In the genomic region with DNA sequence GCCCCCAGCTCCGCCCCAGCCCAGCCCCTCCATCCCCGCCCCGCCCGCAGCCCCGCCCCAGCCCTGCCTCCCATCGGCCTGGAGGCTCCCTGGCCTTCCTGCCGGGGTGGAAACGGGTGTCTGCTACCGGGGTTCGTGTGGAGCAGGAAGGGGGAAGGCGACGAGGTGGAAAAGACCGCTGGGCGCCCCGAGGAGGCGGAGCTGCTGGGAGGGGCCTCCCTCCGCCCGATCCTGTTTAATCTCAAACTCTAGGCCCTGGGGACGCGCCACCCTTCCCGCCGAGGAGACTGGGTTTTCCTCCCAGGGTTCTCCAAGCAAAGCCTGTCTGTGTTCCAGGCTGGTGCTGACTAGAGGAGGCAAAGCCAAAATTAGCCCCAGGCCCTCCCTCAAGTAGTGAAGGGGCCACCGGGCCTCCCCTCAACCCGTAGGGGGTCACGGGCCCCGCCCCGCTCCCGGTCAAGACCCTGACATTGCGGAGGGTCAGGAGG, we compare ENCODE assay signal across 8 cellular contexts. TPM values are rescaled to one million over a fixed set of nuclear protein-coding genes. Genes with fewer than 3 reads are reported as not detected.
DNase-seq lines count a peak whose midpoint lies in the region; ATAC-seq and TF ChIP-seq lines count a peak whose summit lies in the region.

No MANE protein-coding gene starts in this region.

- H3K4me1 ChIP-seq in duodenal mucosa (ENCODE audit: control insufficient read depth in 1 of 2, insufficient read depth in 2 of 2, low read length in 2 of 2), result peaks cover 20 to 26% of the 10 kb centered on the region in 2 donors

- H3K27ac ChIP-seq in duodenal mucosa (ENCODE audit: low read depth, low read length), result peak overlapping the region; percentile 98

- H3K4me3 ChIP-seq in duodenal mucosa (ENCODE audit: low read depth in 1 of 2, low read length in 2 of 2) (peak overlapping the region; percentile 71 to 78), lower leg skin (ENCODE audit: low read depth, poor library complexity, severe bottlenecking) (peak overlapping the region; percentile 55)

- intact Hi-C loops in activated CD4-positive, alpha-beta memory T cell treated with anti-CD3 and anti-CD28 coated beads for 36 hours (cut with micrococcal nuclease), result no loop called here
- intact Hi-C loops in lower leg skin (cut with DNase I; ENCODE audit: low total_unique reads), result no loop called here

- DNase-seq in AG09319 (ENCODE audit: extremely low read depth, low read depth), result peak; percentile 60
- peak; percentile 83 for DNase-seq in NCI-H1436 (lab: John Stamatoyannopoulos, UW)
- DNase-seq in activated CD4-positive, alpha-beta memory T cell treated with anti-CD3 and anti-CD28 coated beads for 36 hours, result peak; percentile 82
- DNase-seq in lower leg skin (ENCODE audit: low spot score in 2 of 2), result peak; percentile 89 to 97
- DNase-seq in stimulated activated CD4-positive, alpha-beta T cell treated with anti-CD3 and anti-CD28 coated beads, Interleukin-4, amount 100 ng/mL, for 24 hours, result peak; percentile 65
- DNase-seq in NCI-H1092 treated with DMSO at 0.1 percent for 48 hours (lab: John Stamatoyannopoulos, UW), result no peak

- POLR2A ChIA-PET in activated CD4-positive, alpha-beta memory T cell treated with anti-CD3 and anti-CD28 coated beads for 36 hours (lab: Charles Lee), result interaction anchor here (0.7 to 1.0 kb wide), 2 partner anchors 14 to 49 kb away, joined by 3 to 5 read pairs; a partner anchor contains a TSS

- H3K27ac Mint-ChIP-seq in activated CD4-positive, alpha-beta memory T cell treated with anti-CD3 and anti-CD28 coated beads for 36 hours, result peak overlapping the region; percentile 62

- WGBS in lower leg skin, 2 donors, result 0 to 1% methylated on average over 15 to 18 of the region's 29 CpGs

- no peaks in the 10 kb centered on the region for H3K4me1 Mint-ChIP-seq in activated CD4-positive, alpha-beta memory T cell treated with anti-CD3 and anti-CD28 coated beads for 36 hours (ENCODE audit: low read depth)

- no peaks in the 10 kb centered on the region for H3K9me3 ChIP-seq in duodenal mucosa (ENCODE audit: control insufficient read depth in 1 of 2, low read length in 2 of 2)

- ATAC-seq in GM21390 (IDR thresholded peaks at IDR 0.05; ENCODE audit: unreplicated experiment), result peak; percentile 66

- H3K4me3 Mint-ChIP-seq in activated CD4-positive, alpha-beta memory T cell treated with anti-CD3 and anti-CD28 coated beads for 36 hours, result peak overlapping the region; percentile 73

- H3K36me3 ChIP-seq in duodenal mucosa (ENCODE audit: control insufficient read depth in 1 of 2, insufficient read depth in 2 of 2, low read length in 2 of 2), result peaks cover 0 to 5% of the 10 kb centered on the region in 2 donors

- no peaks in the 10 kb centered on the region for H3K27me3 Mint-ChIP-seq in activated CD4-positive, alpha-beta memory T cell treated with anti-CD3 and anti-CD28 coated beads for 36 hours

- peak in 1 of 2 donors; percentile 46 for TF ChIP-seq POLR2A in lower leg skin (IDR thresholded peaks at IDR 0.05)

- H3K36me3 Mint-ChIP-seq in activated CD4-positive, alpha-beta memory T cell treated with anti-CD3 and anti-CD28 coated beads for 36 hours, result peaks cover 3% of the 10 kb centered on the region

- H3K27me3 ChIP-seq in duodenal mucosa (ENCODE audit: control insufficient read depth in 1 of 2, insufficient read depth in 2 of 2, low read length in 2 of 2), result no peaks in the 10 kb centered on the region

- peak overlapping the region; percentile 85 to 94 for H3K9ac ChIP-seq in duodenal mucosa (ENCODE audit: low read depth in 1 of 2, low read length in 2 of 2)

- TF ChIP-seq CTCF in AG09319 (IDR thresholded peaks at IDR 0.05; ENCODE audit: low read depth, low read length), result no peak
- no peak for TF ChIP-seq CTCF in lower leg skin (IDR thresholded peaks at IDR 0.05)

- H3K9me3 Mint-ChIP-seq in activated CD4-positive, alpha-beta memory T cell treated with anti-CD3 and anti-CD28 coated beads for 36 hours, result peaks cover 33% of the 10 kb centered on the region

- CTCF ChIA-PET in activated CD4-positive, alpha-beta memory T cell treated with anti-CD3 and anti-CD28 coated beads for 36 hours (lab: Charles Lee), result interaction anchor here (2.6 kb wide), 1 partner anchor 35 kb away, joined by 10 read pairs; no protein-coding TSS in a partner anchor

RNA-seq across cellular contexts. Expression of a gene that starts 16.2 kb away (rescaled TPM):
- not detected for total RNA-seq in activated CD4-positive, alpha-beta memory T cell treated with anti-CD3 and anti-CD28 coated beads for 36 hours
- total RNA-seq in lower leg skin, result not detected

RNA-seq across cellular contexts. Expression of a gene that starts 41.6 kb away (rescaled TPM):
- total RNA-seq in activated CD4-positive, alpha-beta memory T cell treated with anti-CD3 and anti-CD28 coated beads for 36 hours, result 10 to 100 TPM; 19.5 to 20.5 TPM
- total RNA-seq in lower leg skin, result 10 to 100 TPM; 16.1 to 36.0 (median 21.5) TPM

RNA-seq across cellular contexts. Expression of a gene that starts 48.9 kb away (rescaled TPM):
- 100 to 1,000 TPM; 375 to 387 TPM for total RNA-seq in activated CD4-positive, alpha-beta memory T cell treated with anti-CD3 and anti-CD28 coated beads for 36 hours
- 10 to 100 TPM; 19.8 to 36.8 (median 25.8) TPM for total RNA-seq in lower leg skin

RNA-seq across cellular contexts. Expression of a gene that starts 56.5 kb away (rescaled TPM):
- total RNA-seq in activated CD4-positive, alpha-beta memory T cell treated with anti-CD3 and anti-CD28 coated beads for 36 hours, result 1,000 to 10,000 TPM; 1,003 to 1,005 TPM
- total RNA-seq in lower leg skin, result 1 to 10 TPM in 1 of 4 donors, under 1 TPM in 1, not detected in 2; 0.69 to 1.4 TPM

Comparison
In these comparisons a context has a peak if more than half of its experiments do, and no peak if none do; other contexts are left out.
1. RNA of a gene that starts 48.9 kb away (total RNA-seq): 375 to 387 TPM in activated CD4-positive, alpha-beta memory T cell treated with anti-CD3 and anti-CD28 coated beads for 36 hours; 19.8 to 36.8 TPM in lower leg skin; every median in the first group is over 4 times any median in the second.